Comparison of ENCODE assay signal across 18 cellular contexts in genomic region chr1:214492405-214493075, GRCh38. TPM values are rescaled to one million over a fixed set of nuclear protein-coding genes. Genes with fewer than 3 reads are reported as not detected.
DNase-seq lines count a peak whose midpoint lies in the region; ATAC-seq and TF ChIP-seq lines count a peak whose summit lies in the region.
"Had no signal": no experiment of that assay in that cellular context is flagged by ENCODE, and none has a peak within 500 bp of the region (broad histone marks: within the 10 kb centered on the region; RNA-seq: fewer than 3 reads in every experiment).

No MANE protein-coding gene starts in this region.

- TF ChIP-seq POLR2A in gastroesophageal sphincter (IDR thresholded peaks at IDR 0.05) (no peak), sigmoid colon (IDR thresholded peaks at IDR 0.05) (no peak)

- H3K4me3 ChIP-seq in gastroesophageal sphincter = no peak overlapping the region
- no peak overlapping the region for H3K4me3 ChIP-seq in sigmoid colon
- H3K4me3 ChIP-seq: cardiac muscle cell, right lobe of liver had no signal

- DNase-seq in GM03348 (ENCODE audit: low spot score) (peak; percentile 68), amniotic epithelial cell (ENCODE audit: low read depth) (peak; percentile 60), sigmoid colon (no peak), omental fat pad (ENCODE audit: low spot score) (no peak), DMS53 (lab: John Stamatoyannopoulos, UW) (no peak)
- DNase-seq: activated CD4-positive, alpha-beta T cell treated with anti-CD3 and anti-CD28 coated beads, Interleukin-2, amount 50 U/mL, for 4 hours; activated T-cell treated with anti-CD3 and anti-CD28 coated beads, Interleukin-2, amount 50 U/mL, for 24 hours; effector CD8-positive, alpha-beta T cell; foreskin melanocyte; NCI-H2081 treated with DMSO at 0.1 percent for 48 hours; NCI-H526 treated with DMSO at 0.1 percent for 48 hours; PC-3; right lobe of liver; stimulated activated CD4-positive, alpha-beta T cell treated with anti-CD3 and anti-CD28 coated beads, Interleukin-2, amount 100 ng/mL, for 48 hours had no signal

- H3K36me3 ChIP-seq in gastroesophageal sphincter (no peaks in the 10 kb centered on the region), sigmoid colon (no peaks in the 10 kb centered on the region)
- H3K36me3 ChIP-seq: cardiac muscle cell, right lobe of liver had no signal

- H3K27me3 ChIP-seq in gastroesophageal sphincter (no peaks in the 10 kb centered on the region), sigmoid colon (no peaks in the 10 kb centered on the region)
- H3K27me3 ChIP-seq: right lobe of liver had no signal

- no peak for TF ChIP-seq CTCF in gastroesophageal sphincter (IDR thresholded peaks at IDR 0.05)
- no peak for TF ChIP-seq CTCF in sigmoid colon (IDR thresholded peaks at IDR 0.05)
- no peak for TF ChIP-seq CTCF in omental fat pad (IDR thresholded peaks at IDR 0.05)

- H3K27ac ChIP-seq in gastroesophageal sphincter (peak overlapping the region; percentile 53 to 81 (median 76)), sigmoid colon (peak overlapping the region; percentile 38 to 84 (median 72))
- H3K27ac ChIP-seq: cardiac muscle cell, right lobe of liver had no signal

- H3K9me3 ChIP-seq in gastroesophageal sphincter (no peaks in the 10 kb centered on the region), sigmoid colon (no peaks in the 10 kb centered on the region)
- H3K9me3 ChIP-seq: right lobe of liver had no signal

- H3K4me1 ChIP-seq in gastroesophageal sphincter = peaks cover 0 to 65% (median 5%) of the 10 kb centered on the region in 3 donors
- H3K4me1 ChIP-seq in sigmoid colon = peaks cover 0 to 56% (median 34%) of the 10 kb centered on the region in 4 donors
- H3K4me1 ChIP-seq: right lobe of liver had no signal

- intact Hi-C loops in sigmoid colon (cut with DNase I) = no loop called here

- ATAC-seq in gastroesophageal sphincter = peak; percentile 76
- no peak for ATAC-seq in HG02870 (IDR thresholded peaks at IDR 0.05; ENCODE audit: unreplicated experiment)
- no peak for ATAC-seq in omental fat pad (ENCODE audit: low FRiP score)
- ATAC-seq: activated naive CD4-positive, alpha-beta T cell treated with anti-CD3 and anti-CD28 coated beads, Interleukin-2, amount 50 U/mL, for 72 hours; PC-3; right lobe of liver had no signal

- WGBS in gastroesophageal sphincter (ENCODE audit: low coverage in 1 of 2), 2 donors = 68 to 70% methylated on average over 2 to 9 of the region's 9 CpGs
- WGBS in sigmoid colon, 2 donors = 93 to 95% methylated on average over 9 of the region's 9 CpGs

- TF ChIP-seq EP300 in gastroesophageal sphincter (IDR thresholded peaks at IDR 0.05) = no peak
- TF ChIP-seq EP300 in sigmoid colon (IDR thresholded peaks at IDR 0.05) = no peak

RNA-seq across cellular contexts. Expression of gene PTPN14, which starts 58.9 kb away (rescaled TPM):
- total RNA-seq in gastroesophageal sphincter (10 to 100 TPM; 38.9 to 96.8 (median 75.4) TPM), sigmoid colon (10 to 100 TPM; 20.1 to 35.5 (median 33.1) TPM), omental fat pad (10 to 100 TPM; 27.1 to 39.1 (median 35.7) TPM)
- polyA plus RNA-seq in sigmoid colon = 1 to 10 TPM in 1 of 3 donors, under 1 TPM in 2; 0.46 to 3.1 (median 0.60) TPM

Comparison
In these comparisons a context has a peak if more than half of its experiments do, and no peak if none do; other contexts are left out.
1. DNase-seq: peak in GM03348 (single experiment) and amniotic epithelial cell (single experiment); none in sigmoid colon (single experiment), omental fat pad (single experiment) and DMS53 (single experiment).